Comparison of ENCODE assay signal across 19 cellular contexts in genomic region chr2:225398372-225398771, GRCh38. TPM values are rescaled to one million over a fixed set of nuclear protein-coding genes. Genes with fewer than 3 reads are reported as not detected.
"Had no signal": no experiment of that assay in that cellular context is flagged by ENCODE, and none has a peak within 500 bp of the region (broad histone marks: within the 10 kb centered on the region; RNA-seq: fewer than 3 reads in every experiment).

No MANE protein-coding gene starts in this region.

- H3K9me3 Mint-ChIP-seq: activated naive CD8-positive, alpha-beta T cell treated with anti-CD3 and anti-CD28 coated beads, Interleukin-2, amount 50 U/mL, for 24 hours; memory B cell; nephron; WTC11 had no signal

- H3K4me3 Mint-ChIP-seq: activated CD8-positive, alpha-beta T cell treated with anti-CD3 and anti-CD28 coated beads, Interleukin-2, amount 10 ng/mL, durations not matched to agents 7 days and 5 days; activated naive CD8-positive, alpha-beta T cell treated with anti-CD3 and anti-CD28 coated beads, Interleukin-2, amount 50 U/mL, for 24 hours; immature natural killer cell; memory B cell; nephron; WTC11 had no signal

- ATAC-seq: activated CD8-positive, alpha-beta T cell treated with anti-CD3 and anti-CD28 coated beads, Interleukin-2, amount 10 ng/mL, durations not matched to agents 7 days and 5 days; activated naive CD8-positive, alpha-beta T cell treated with anti-CD3 and anti-CD28 coated beads, Interleukin-2, amount 50 U/mL, for 24 hours; left cardiac atrium; psoas muscle; right lobe of liver; WTC11 had no signal

- H3K4me1 Mint-ChIP-seq: activated naive CD8-positive, alpha-beta T cell treated with anti-CD3 and anti-CD28 coated beads, Interleukin-2, amount 50 U/mL, for 24 hours; immature natural killer cell; memory B cell; nephron had no signal

- H3K27ac Mint-ChIP-seq: activated CD8-positive, alpha-beta T cell treated with anti-CD3 and anti-CD28 coated beads, Interleukin-2, amount 10 ng/mL, durations not matched to agents 7 days and 5 days; activated naive CD8-positive, alpha-beta T cell treated with anti-CD3 and anti-CD28 coated beads, Interleukin-2, amount 50 U/mL, for 24 hours; immature natural killer cell; memory B cell; nephron; WTC11 had no signal

- H3K36me3 Mint-ChIP-seq: immature natural killer cell, memory B cell, WTC11 had no signal

- DNase-seq: activated CD4-positive, alpha-beta T cell treated with anti-CD3 and anti-CD28 coated beads for 48 hours; activated CD8-positive, alpha-beta T cell treated with anti-CD3 and anti-CD28 coated beads, Interleukin-2, amount 10 ng/mL, durations not matched to agents 7 days and 5 days; activated naive CD4-positive, alpha-beta T cell treated with Interleukin-2 at 50 U/mL for 16 hours; activated naive CD8-positive, alpha-beta T cell treated with anti-CD3 and anti-CD28 coated beads, Interleukin-2, amount 50 U/mL, for 24 hours; esophagus squamous epithelium; foreskin fibroblast; immature natural killer cell; left cardiac atrium; psoas muscle; right lobe of liver; stimulated activated CD4-positive, alpha-beta T cell treated with anti-CD3 and anti-CD28 coated beads, Interleukin-2, amount 100 ng/mL, for 24 hours; stimulated activated naive CD4-positive, alpha-beta T cell; substantia nigra; transverse colon had no signal

RNA-seq across cellular contexts. Expression of gene NYAP2, which starts 1.1 kb away (rescaled TPM):
- total RNA-seq: activated CD8-positive, alpha-beta T cell treated with anti-CD3 and anti-CD28 coated beads, Interleukin-2, amount 10 ng/mL, durations not matched to agents 7 days and 5 days; ascending aorta; left cardiac atrium; omental fat pad; right lobe of liver; WTC11 had no signal
